1 cellular context compared by ENCODE assay signal in genomic region chr19:34176581-34176980, GRCh38.
TF ChIP-seq lines count a peak whose summit lies in the region.

No MANE protein-coding gene starts in this region.

TF ChIP-seq in WTC11, 78 proteins besides CTCF, POLR2A, EP300 and RAD21 (continued from another document):
- TF ChIP-seq AFF4 (CRISPR knock-in tag; IDR thresholded peaks at IDR 0.05; ENCODE audit: borderline replicate concordance) (no peak), FOXP1 (CRISPR knock-in tag; IDR thresholded peaks at IDR 0.05; ENCODE audit: borderline replicate concordance) (no peak), ATF6 (CRISPR knock-in tag; IDR thresholded peaks at IDR 0.05) (no peak), TEAD4 (CRISPR knock-in tag; IDR thresholded peaks at IDR 0.05) (no peak), FOXK1 (CRISPR knock-in tag; IDR thresholded peaks at IDR 0.05) (no peak)
